Comparison of ENCODE assay signal across 19 cellular contexts in genomic region chr10:86447422-86447821, GRCh38.
A peak's percentile ranks its signal among the peaks of the same experiment; 100 is the strongest.
DNase-seq lines count a peak whose midpoint lies in the region; FAIRE-seq and TF ChIP-seq lines count a peak whose summit lies in the region.
"Had no signal": no experiment of that assay in that cellular context is flagged by ENCODE, and none has a peak within 500 bp of the region (broad histone marks: within the 10 kb centered on the region; RNA-seq: fewer than 3 reads in every experiment).

No MANE protein-coding gene starts in this region.

- H3K27ac Mint-ChIP-seq in activated naive CD4-positive, alpha-beta T cell treated with anti-CD3 and anti-CD28 coated beads, Interleukin-2, amount 10 ng/mL, durations not matched to agents 7 days and 5 days: peak overlapping the region; percentile 43
- peak overlapping the region; percentile 82 for H3K27ac Mint-ChIP-seq in chondrocyte (ENCODE audit: unreplicated experiment)

- no peak for DNase-seq in activated naive CD4-positive, alpha-beta T cell treated with anti-CD3 and anti-CD28 coated beads, Interleukin-2, amount 10 ng/mL, durations not matched to agents 7 days and 5 days
- DNase-seq in activated naive CD4-positive, alpha-beta T cell treated with anti-CD3 and anti-CD28 coated beads, Interleukin-2, amount 50 U/mL, for 16 hours: no peak
- DNase-seq in Kasumi-1 (lab: John Stamatoyannopoulos, UW) (peak; percentile 19 to 31), chondrocyte (ENCODE audit: low spot score) (no peak), stomach (no peak), GM19238 (ENCODE audit: insufficient read length, low spot score) (no peak), cardiac septum (ENCODE audit: low spot score) (no peak), GM12892 (ENCODE audit: insufficient read length) (no peak)
- DNase-seq: activated T-cell treated with anti-CD3 and anti-CD28 coated beads for 4 hours; GF-D8; H7; islet precursor cell; NCI-H2081; psoas muscle; SHP77; stimulated activated CD4-positive, alpha-beta T cell treated with anti-CD3 and anti-CD28 coated beads, Interleukin-2, amount 100 ng/mL, for 24 hours; uterus had no signal

- no peaks in the 10 kb centered on the region for H3K9me3 Mint-ChIP-seq in activated naive CD4-positive, alpha-beta T cell treated with anti-CD3 and anti-CD28 coated beads, Interleukin-2, amount 10 ng/mL, durations not matched to agents 7 days and 5 days
- H3K9me3 Mint-ChIP-seq in chondrocyte (ENCODE audit: low read depth): no peaks in the 10 kb centered on the region

- no peak for TF ChIP-seq EP300 in stomach (IDR thresholded peaks at IDR 0.05)

- H3K9me3 ChIP-seq in stomach: no peaks in the 10 kb centered on the region
- H3K9me3 ChIP-seq: gastroesophageal sphincter, psoas muscle, uterus had no signal

- peaks cover 24% of the 10 kb centered on the region for H3K4me1 Mint-ChIP-seq in activated naive CD4-positive, alpha-beta T cell treated with anti-CD3 and anti-CD28 coated beads, Interleukin-2, amount 10 ng/mL, durations not matched to agents 7 days and 5 days
- peaks cover 42% of the 10 kb centered on the region for H3K4me1 Mint-ChIP-seq in chondrocyte (ENCODE audit: low read depth)

- no peak for FAIRE-seq in GM12892 (lab: Jason Lieb, UNC)
- FAIRE-seq: bronchial epithelial cell had no signal

- H3K4me3 Mint-ChIP-seq in activated naive CD4-positive, alpha-beta T cell treated with anti-CD3 and anti-CD28 coated beads, Interleukin-2, amount 10 ng/mL, durations not matched to agents 7 days and 5 days: no peak overlapping the region
- H3K4me3 Mint-ChIP-seq in chondrocyte (ENCODE audit: unreplicated experiment): no peak overlapping the region

- intact Hi-C loops in stomach (cut with DNase I; ENCODE audit: low total_unique reads): no loop called here
- intact Hi-C loops in cardiac septum (cut with DNase I): no loop called here

- CTCF ChIA-PET in activated naive CD4-positive, alpha-beta T cell treated with anti-CD3 and anti-CD28 coated beads, Interleukin-2, amount 10 ng/mL, durations not matched to agents 7 days and 5 days (lab: Charles Lee): no interaction called here

- H3K27ac ChIP-seq in stomach: peak overlapping the region in 3 of 5 donors; percentile 29 to 75 (median 44)
- H3K27ac ChIP-seq: gastroesophageal sphincter, psoas muscle, uterus had no signal

- no peak overlapping the region for H3K4me3 ChIP-seq in stomach
- H3K4me3 ChIP-seq: gastroesophageal sphincter, psoas muscle, uterus had no signal

- TF ChIP-seq CTCF in chondrocyte (IDR thresholded peaks at IDR 0.05): no peak
- no peak for TF ChIP-seq CTCF in stomach (IDR thresholded peaks at IDR 0.05)

- H3K27me3 Mint-ChIP-seq in activated naive CD4-positive, alpha-beta T cell treated with anti-CD3 and anti-CD28 coated beads, Interleukin-2, amount 10 ng/mL, durations not matched to agents 7 days and 5 days: no peaks in the 10 kb centered on the region
- H3K27me3 Mint-ChIP-seq in chondrocyte (ENCODE audit: low read depth): no peaks in the 10 kb centered on the region

- peaks cover 71% of the 10 kb centered on the region for H3K36me3 Mint-ChIP-seq in activated naive CD4-positive, alpha-beta T cell treated with anti-CD3 and anti-CD28 coated beads, Interleukin-2, amount 10 ng/mL, durations not matched to agents 7 days and 5 days
- H3K36me3 Mint-ChIP-seq in chondrocyte (ENCODE audit: low read depth): peaks cover 25% of the 10 kb centered on the region

- no peaks in the 10 kb centered on the region for H3K27me3 ChIP-seq in stomach
- H3K27me3 ChIP-seq: gastroesophageal sphincter, uterus had no signal

- peaks cover 24 to 89% (median 84%) of the 10 kb centered on the region in 4 donors for H3K36me3 ChIP-seq in stomach
- H3K36me3 ChIP-seq: uterus had no signal

- TF ChIP-seq POLR2A in stomach (IDR thresholded peaks at IDR 0.05): no peak
- no peak for TF ChIP-seq POLR2A in GM12892 (IDR thresholded peaks at IDR 0.05; ENCODE audit: low read depth, low read length)

- peaks cover 10 to 46% (median 23%) of the 10 kb centered on the region in 4 donors for H3K4me1 ChIP-seq in stomach
- H3K4me1 ChIP-seq: psoas muscle, uterus had no signal

Comparison
In these comparisons a context has a peak if more than half of its experiments do, and no peak if none do; other contexts are left out.
1. DNase-seq: peak in Kasumi-1 (2 of 2); none in activated naive CD4-positive, alpha-beta T cell treated with anti-CD3 and anti-CD28 coated beads, Interleukin-2, amount 10 ng/mL, durations not matched to agents 7 days and 5 days (single experiment), activated naive CD4-positive, alpha-beta T cell treated with anti-CD3 and anti-CD28 coated beads, Interleukin-2, amount 50 U/mL, for 16 hours (single experiment), chondrocyte (single experiment), stomach (single experiment), GM19238 (single experiment), cardiac septum (single experiment) and GM12892 (single experiment).